Comparison of ENCODE assay signal across 17 cellular contexts in genomic region chr20:44696315-44696714, GRCh38. TPM values are rescaled to one million over a fixed set of nuclear protein-coding genes. Genes with fewer than 3 reads are reported as not detected.
DNase-seq lines count a peak whose midpoint lies in the region; ATAC-seq and TF ChIP-seq lines count a peak whose summit lies in the region.
"Had no signal": no experiment of that assay in that cellular context is flagged by ENCODE, and none has a peak within 500 bp of the region (broad histone marks: within the 10 kb centered on the region; RNA-seq: fewer than 3 reads in every experiment).

No MANE protein-coding gene starts in this region.

- WGBS in esophagus, 2 donors = 81 to 89% methylated on average over 3 of the region's 3 CpGs

- ATAC-seq in GM18498 (IDR thresholded peaks at IDR 0.05; ENCODE audit: unreplicated experiment) = no peak
- ATAC-seq: T-helper 17 cell had no signal

- peaks cover 0 to 3% of the 10 kb centered on the region in 2 donors for H3K4me1 ChIP-seq in esophagus (ENCODE audit: control insufficient read depth in 2 of 2, insufficient read depth in 2 of 2, low read length in 1 of 2)
- peaks cover 13 to 59% (median 46%) of the 10 kb centered on the region in 5 donors for H3K4me1 ChIP-seq in subcutaneous abdominal adipose tissue (ENCODE audit: control insufficient read depth in 5 of 5, insufficient read depth in 5 of 5, low read length in 5 of 5)

- peak; percentile 33; the same call in 1 of the 2 replicates for TF ChIP-seq CTCF in GM12874 (IDR thresholded peaks at IDR 0.05; ENCODE audit: insufficient read depth, low read depth, low read length)
- peak; percentile 19 for TF ChIP-seq CTCF in NB4 (IDR thresholded peaks at IDR 0.05; ENCODE audit: low read depth, low read length)

- no peak for TF ChIP-seq POLR2A in NB4 (IDR thresholded peaks at IDR 0.05; ENCODE audit: extremely low read depth, insufficient read length)

- H3K27me3 ChIP-seq in esophagus (ENCODE audit: control insufficient read depth in 1 of 2, insufficient read depth in 2 of 2, low read length in 2 of 2) = no peaks in the 10 kb centered on the region
- no peaks in the 10 kb centered on the region for H3K27me3 ChIP-seq in subcutaneous abdominal adipose tissue (ENCODE audit: control insufficient read depth in 5 of 5, insufficient read depth in 4 of 5, low read length in 5 of 5)

- H3K9me3 ChIP-seq in esophagus (ENCODE audit: control insufficient read depth in 2 of 2, insufficient read depth in 1 of 2, low read depth in 1 of 2, low read length in 1 of 2) = no peaks in the 10 kb centered on the region
- no peaks in the 10 kb centered on the region for H3K9me3 ChIP-seq in subcutaneous abdominal adipose tissue (ENCODE audit: control insufficient read depth in 5 of 5, low read length in 5 of 5)

- DNase-seq in NB4 (ENCODE audit: low read depth) (peak; percentile 33), NCI-H69 (lab: John Stamatoyannopoulos, UW) (no peak)
- DNase-seq in activated CD4-positive, alpha-beta T cell treated with anti-CD3 and anti-CD28 coated beads for 4 hours = no peak
- DNase-seq in activated CD8-positive, alpha-beta memory T cell treated with anti-CD3 and anti-CD28 coated beads, Interleukin-2, amount 50 U/mL, for 48 hours = no peak
- DNase-seq: activated CD4-positive, alpha-beta T cell treated with anti-CD3 and anti-CD28 coated beads, Interleukin-2, amount 50 U/mL, for 48 hours; activated naive CD4-positive, alpha-beta T cell treated with Interleukin-2 at 50 U/mL for 16 hours; DMS79 treated with DMSO at 0.1 percent for 48 hours; head of caudate nucleus; NCI-H187 treated with DMSO at 0.1 percent for 48 hours; nucleus accumbens; stimulated activated CD4-positive, alpha-beta T cell treated with anti-CD3 and anti-CD28 coated beads, Interleukin-2, amount 100 ng/mL, for 24 hours; stimulated activated naive CD4-positive, alpha-beta T cell treated with Interleukin-2 at 50 U/mL for 16 hours; T-helper 17 cell had no signal

- peak overlapping the region; percentile 37 to 61 for H3K27ac ChIP-seq in esophagus (ENCODE audit: low read depth in 2 of 2, low read length in 1 of 2)
- H3K27ac ChIP-seq in subcutaneous abdominal adipose tissue (ENCODE audit: low read depth, low read length) = peak overlapping the region; percentile 10

- no peaks in the 10 kb centered on the region for H3K36me3 ChIP-seq in esophagus (ENCODE audit: control insufficient read depth in 2 of 2, insufficient read depth in 2 of 2, low read length in 1 of 2)
- no peaks in the 10 kb centered on the region for H3K36me3 ChIP-seq in subcutaneous abdominal adipose tissue (ENCODE audit: control insufficient read depth in 5 of 5, insufficient read depth in 5 of 5, low read length in 5 of 5)

- no peak overlapping the region for H3K9ac ChIP-seq in subcutaneous abdominal adipose tissue (ENCODE audit: low read length in 5 of 5)

- H3K4me3 ChIP-seq in NB4 (ENCODE audit: low read depth, low read length) (no peak overlapping the region), esophagus (ENCODE audit: low read depth in 1 of 2, low read length in 2 of 2) (no peak overlapping the region), subcutaneous abdominal adipose tissue (ENCODE audit: low read depth in 1 of 5, low read length in 5 of 5) (peak overlapping the region in 1 of 5 donors; percentile 25)

RNA-seq across cellular contexts. Expression of gene CCN5, which starts 18.9 kb away (rescaled TPM):
- polyA plus RNA-seq in esophagus = 10 to 100 TPM; 24.5 to 48.2 TPM

RNA-seq across cellular contexts. Expression of gene ADA, which starts 44.8 kb away (rescaled TPM):
- polyA plus RNA-seq in esophagus = 1 to 10 TPM; 5.6 to 8.8 TPM

RNA-seq across cellular contexts. Expression of gene KCNK15, which starts 49.4 kb away (rescaled TPM):
- under 1 TPM; 0.12 to 0.76 TPM for polyA plus RNA-seq in esophagus
